Comparison of ENCODE assay signal across 9 cellular contexts in genomic region chr16:1159973-1160772, GRCh38. TPM values are rescaled to one million over a fixed set of nuclear protein-coding genes. Genes with fewer than 3 reads are reported as not detected.
A peak's percentile ranks its signal among the peaks of the same experiment; 100 is the strongest.
DNase-seq lines count a peak whose midpoint lies in the region; ATAC-seq and TF ChIP-seq lines count a peak whose summit lies in the region.
"Had no signal": no experiment of that assay in that cellular context is flagged by ENCODE, and none has a peak within 500 bp of the region (broad histone marks: within the 10 kb centered on the region; RNA-seq: fewer than 3 reads in every experiment).

No MANE protein-coding gene starts in this region.

- in situ Hi-C loops in G401 (cut with HindIII; ENCODE audit: low sequenced_read_pairs): no loop called here

- H3K27ac ChIP-seq in psoas muscle (no peak overlapping the region), spleen (no peak overlapping the region)

- H3K4me3 ChIP-seq in psoas muscle (peak overlapping the region; percentile 1), spleen (peak overlapping the region in 1 of 8 donors; percentile 1)

- TF ChIP-seq CTCF in psoas muscle (IDR thresholded peaks at IDR 0.05): no peak
- TF ChIP-seq CTCF in spleen (IDR thresholded peaks at IDR 0.05 in 8 of 11, conservative IDR thresholded peaks at IDR 0.05 in 3 of 11): no peak

- H3K4me1 ChIP-seq in psoas muscle (peaks cover 11% of the 10 kb centered on the region), spleen (peaks cover 0 to 22% (median 5%) of the 10 kb centered on the region in 6 donors)

- no peaks in the 10 kb centered on the region for H3K9me3 ChIP-seq in psoas muscle
- H3K9me3 ChIP-seq in spleen: no peaks in the 10 kb centered on the region

- no peak for TF ChIP-seq POLR2A in spleen (IDR thresholded peaks at IDR 0.05)

- intact Hi-C loops in left cardiac atrium (cut with DNase I): no loop called here
- intact Hi-C loops in psoas muscle (cut with DNase I): no loop called here
- intact Hi-C loops in spleen (cut with DNase I; ENCODE audit: low total_unique reads): no loop called here

- ATAC-seq in left cardiac atrium (peak; percentile 78 to 81), psoas muscle (peak; percentile 77 to 88 (median 86)), HG03469 (IDR thresholded peaks at IDR 0.05; ENCODE audit: unreplicated experiment) (no peak)

- no peaks in the 10 kb centered on the region for H3K36me3 ChIP-seq in psoas muscle (ENCODE audit: insufficient read depth in 1 of 2, low read depth in 1 of 2)
- no peaks in the 10 kb centered on the region for H3K36me3 ChIP-seq in spleen

- H3K27me3 ChIP-seq in psoas muscle (ENCODE audit: insufficient read depth in 3 of 3, low read length in 2 of 3) (peaks cover 0 to 85% (median 18%) of the 10 kb centered on the region in 3 donors), spleen (replicated peaks in 1 of 7) (peaks cover 0 to 100% (median 74%) of the 10 kb centered on the region in 7 donors)

- WGBS in psoas muscle, 3 donors: 20 to 32% (median 22%) methylated on average over 47 to 56 of the region's 56 CpGs
- WGBS in spleen, 5 donors: 52 to 68% (median 60%) methylated on average over 18 to 56 of the region's 56 CpGs

- DNase-seq in G401 (ENCODE audit: low spot score) (peak; percentile 95), SW480 (ENCODE audit: low spot score) (peak; percentile 33), left cardiac atrium (peak; percentile 60), psoas muscle (peak; percentile 54 to 77), AG20443 (ENCODE audit: low spot score) (no peak), spleen (no peak), T-helper 2 cell (no peak)
- DNase-seq: stimulated activated CD4-positive, alpha-beta T cell treated with anti-CD3 and anti-CD28 coated beads, Interleukin-4, amount 100 ng/mL, for 4 hours had no signal

RNA-seq across cellular contexts. Expression of gene CACNA1H, which starts 7.3 kb away (rescaled TPM):
- 14.8 and 21.8 TPM in 2 replicates for total RNA-seq in G401 (2014; rRNA removed; shearing (Covaris generic))
- total RNA-seq in left cardiac atrium: 1 to 10 TPM; 6.0 to 7.1 TPM
- total RNA-seq in psoas muscle: 1 to 10 TPM; 2.0 to 5.9 (median 3.0) TPM
- polyA plus RNA-seq in psoas muscle: 1 to 10 TPM; 1.8 to 2.3 (median 2.0) TPM
- 1 to 10 TPM in 3 of 7 donors, under 1 TPM in 4; 0.33 to 2.1 (median 0.91) TPM for total RNA-seq in spleen
- 1 to 10 TPM in 1 of 3 donors, under 1 TPM in 2; 0.35 to 1.1 (median 0.39) TPM for polyA plus RNA-seq in spleen

Comparison
In these comparisons a context has a peak if more than half of its experiments do, and no peak if none do; other contexts are left out.
1. DNase-seq: peak in G401 (single experiment), SW480 (single experiment), left cardiac atrium (single experiment) and psoas muscle (2 of 2); none in AG20443 (single experiment), spleen (single experiment) and T-helper 2 cell (0 of 5).